In the genomic region with DNA sequence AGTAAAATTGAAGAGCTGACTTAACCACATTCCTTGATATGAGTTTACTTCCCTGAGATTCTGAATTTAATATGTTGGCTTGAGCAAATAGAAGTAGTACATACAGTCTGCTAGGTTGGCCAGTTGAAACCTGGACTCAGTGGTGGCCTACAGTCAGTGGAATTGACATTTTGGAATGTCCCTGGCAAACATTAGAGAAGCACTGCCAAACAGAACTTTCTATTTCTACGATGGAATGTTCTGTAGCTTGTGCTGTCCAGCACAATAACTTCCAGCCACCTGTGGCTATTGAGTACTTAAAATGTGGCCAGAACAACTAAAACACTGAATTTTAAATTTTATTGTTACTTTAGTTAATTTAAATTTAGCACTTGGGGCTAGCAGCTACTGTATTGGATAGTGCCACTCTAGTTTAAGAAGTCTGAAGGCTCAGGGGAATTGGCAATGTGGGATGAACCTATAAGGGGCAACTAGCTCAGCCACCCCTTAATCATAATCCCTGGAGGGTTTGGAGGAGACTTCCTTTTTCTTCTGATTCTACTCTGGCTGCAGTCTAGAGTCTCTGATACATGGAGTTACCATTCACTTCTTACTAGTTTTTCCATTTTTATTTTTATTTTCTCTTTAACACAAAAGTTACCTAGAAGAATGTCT, we compare ENCODE assay signal across 35 cellular contexts. TPM values are rescaled to one million over a fixed set of nuclear protein-coding genes. Genes with fewer than 3 reads are reported as not detected.
A peak's percentile ranks its signal among the peaks of the same experiment; 100 is the strongest.
DNase-seq lines count a peak whose midpoint lies in the region; ATAC-seq and TF ChIP-seq lines count a peak whose summit lies in the region.
"Had no signal": no experiment of that assay in that cellular context is flagged by ENCODE, and none has a peak within 500 bp of the region (broad histone marks: within the 10 kb centered on the region; RNA-seq: fewer than 3 reads in every experiment).

No MANE protein-coding gene starts in this region.

- H3K27me3 ChIP-seq in gastrocnemius medialis (no peaks in the 10 kb centered on the region), H7 (ENCODE audit: control insufficient read depth, insufficient read depth, low read length) (no peaks in the 10 kb centered on the region)

- H3K36me3 ChIP-seq in gastrocnemius medialis: no peaks in the 10 kb centered on the region
- H3K36me3 ChIP-seq in H7 (replicated peaks; ENCODE audit: control insufficient read depth, insufficient read depth, low read length): no peaks in the 10 kb centered on the region
- H3K36me3 ChIP-seq: uterus had no signal

- H3K4me1 ChIP-seq in gastrocnemius medialis: peaks cover 10 to 13% of the 10 kb centered on the region in 2 donors
- H3K4me1 ChIP-seq: uterus had no signal

- no peaks in the 10 kb centered on the region for H3K9me3 ChIP-seq in gastrocnemius medialis
- H3K9me3 ChIP-seq: SK-N-SH, uterus had no signal

- H3K4me3 ChIP-seq in cardiac fibroblast (replicated peaks in 1 of 2; ENCODE audit: low read depth in 2 of 2, low read length in 2 of 2) (no peak overlapping the region), gastrocnemius medialis (no peak overlapping the region), H7 (ENCODE audit: insufficient read depth, low read depth, low read length) (no peak overlapping the region)
- H3K4me3 ChIP-seq: GM23248, uterus had no signal

- peak overlapping the region in 2 of 4 donors; percentile 13 to 29 for H3K27ac ChIP-seq in gastrocnemius medialis
- H3K27ac ChIP-seq: GM23248, uterus had no signal

- no peak for TF ChIP-seq CTCF in cardiac fibroblast (IDR thresholded peaks at IDR 0.05; ENCODE audit: low read depth, low read length)
- no peak for TF ChIP-seq CTCF in gastrocnemius medialis (IDR thresholded peaks at IDR 0.05 in 4 of 5, conservative IDR thresholded peaks at IDR 0.05 in 1 of 5)

- intact Hi-C loops in left ventricle myocardium superior (cut with micrococcal nuclease) (no loop called here), gastrocnemius medialis (cut with DNase I; ENCODE audit: low total_unique reads) (no loop called here), posterior vena cava (cut with DNase I) (no loop called here)

- DNase-seq in NCI-H82 (lab: John Stamatoyannopoulos, UW): peak; percentile 17
- no peak for DNase-seq in NCI-H82 treated with DMSO at 0.1 percent for 48 hours (lab: John Stamatoyannopoulos, UW; ENCODE audit: unreplicated experiment)
- peak; percentile 3 to 22 for DNase-seq in cardiac fibroblast (ENCODE audit: low read depth in 2 of 2)
- DNase-seq in left ventricle myocardium superior: no peak
- DNase-seq in gastrocnemius medialis: peak in 1 of 2 donors; percentile 32
- no peak for DNase-seq in OCI-M1 (lab: John Stamatoyannopoulos, UW)
- DNase-seq in H7: no peak
- DNase-seq in posterior vena cava (ENCODE audit: low spot score): no peak
- DNase-seq: 8988T; activated CD4-positive, alpha-beta T cell treated with anti-CD3 and anti-CD28 coated beads, Interleukin-2, amount 50 U/mL, for 4 hours; activated CD8-positive, alpha-beta memory T cell treated with anti-CD3 and anti-CD28 coated beads, Interleukin-2, amount 10 ng/mL, durations not matched to agents 7 days and 5 days; activated naive CD8-positive, alpha-beta T cell treated with anti-CD3 and anti-CD28 coated beads, Interleukin-2, amount 50 U/mL, for 24 hours; activated T-cell treated with anti-CD3 and anti-CD28 coated beads, Interleukin-2, amount 50 U/mL, for 4 hours; DND-41; glutamatergic neuron; GM23248; IMR-90; kidney; NCI-H1092 treated with DMSO at 0.1 percent for 48 hours; NCI-H187 treated with DMSO at 0.1 percent for 48 hours; NCI-H2171 treated with DMSO at 0.1 percent for 48 hours; NCI-H510A; NK-92 treated with Interleukin-12 subunit alpha and Interleukin-12 subunit beta, amount 100 ng/mL, for 24 hours; PC-3; SK-N-SH; stimulated activated CD4-positive, alpha-beta T cell treated with anti-CD3 and anti-CD28 coated beads, Interleukin-1b, Interleukin-23, amount 100 ng/mL, for 48 hours; stimulated activated naive CD4-positive, alpha-beta T cell treated with Interleukin-2 at 50 U/mL for 16 hours; uterus had no signal

- in situ Hi-C loops in gastrocnemius medialis (cut with MboI; ENCODE audit: low sequenced_read_pairs in 4 of 4): loop anchor here in 1 of 4 donors (25.0 kb wide), 1 partner anchor 923 kb away; a partner anchor contains a TSS

- no peak for TF ChIP-seq POLR2A in gastrocnemius medialis (IDR thresholded peaks at IDR 0.05)

- peak; percentile 97 for ATAC-seq in left ventricle myocardium superior
- ATAC-seq in gastrocnemius medialis: peak; percentile 95 to 99
- ATAC-seq: activated CD4-positive, CD25-positive, alpha-beta regulatory T cell treated with anti-CD3 and anti-CD28 coated beads, Interleukin-2, amount 50 U/mL, for 24 hours; activated CD8-positive, alpha-beta memory T cell treated with anti-CD3 and anti-CD28 coated beads, Interleukin-2, amount 10 ng/mL, durations not matched to agents 7 days and 5 days; activated naive CD8-positive, alpha-beta T cell treated with anti-CD3 and anti-CD28 coated beads, Interleukin-2, amount 50 U/mL, for 24 hours; activated T-cell treated with anti-CD3 and anti-CD28 coated beads, Interleukin-2, amount 50 U/mL, for 4 hours; PC-3 had no signal

RNA-seq across cellular contexts. Expression of a gene that starts 10.3 kb away (rescaled TPM):
- total RNA-seq in left ventricle myocardium superior (not detected), gastrocnemius medialis (not detected), posterior vena cava (not detected)
- total RNA-seq in H7 (2014; rRNA removed; shearing (Covaris generic)): not detected in 2 replicates
- total RNA-seq: activated CD8-positive, alpha-beta memory T cell treated with anti-CD3 and anti-CD28 coated beads, Interleukin-2, amount 10 ng/mL, durations not matched to agents 7 days and 5 days; activated T-cell treated with anti-CD3 and anti-CD28 coated beads, Interleukin-2, amount 50 U/mL, for 4 hours; chondrocyte; GM23248; IMR-90; kidney; LHCN-M2; omental fat pad; PC-3; renal cortical epithelial cell; T-helper 1 cell treated with Interleukin-12 subunit alpha and Interleukin-12 subunit beta and Interleukin-4 antibody, amounts not matched to agents 30 ng/mL and 1 ng/mL, for 36 hours; temporal lobe; uterus had no signal

RNA-seq across cellular contexts. Expression of a gene that starts 19.2 kb away (rescaled TPM):
- 377 TPM for total RNA-seq in left ventricle myocardium superior
- total RNA-seq in gastrocnemius medialis: over 10,000 TPM in 2 of 4 donors, 1,000 to 10,000 TPM in 2; 4,746 to 22,010 (median 11,052) TPM
- 381 and 422 TPM in 2 replicates for total RNA-seq in H7 (2014; rRNA removed; shearing (Covaris generic))
- 100 to 1,000 TPM; 482 to 580 TPM for total RNA-seq in posterior vena cava

RNA-seq across cellular contexts. Expression of a gene that starts 39.2 kb away (rescaled TPM):
- total RNA-seq in left ventricle myocardium superior: not detected
- total RNA-seq in gastrocnemius medialis: not detected
- not detected in 2 replicates for total RNA-seq in H7 (2014; rRNA removed; shearing (Covaris generic))
- total RNA-seq in posterior vena cava: not detected
- total RNA-seq: activated CD8-positive, alpha-beta memory T cell treated with anti-CD3 and anti-CD28 coated beads, Interleukin-2, amount 10 ng/mL, durations not matched to agents 7 days and 5 days; activated T-cell treated with anti-CD3 and anti-CD28 coated beads, Interleukin-2, amount 50 U/mL, for 4 hours; chondrocyte; GM23248; IMR-90; kidney; LHCN-M2; PC-3; T-helper 1 cell treated with Interleukin-12 subunit alpha and Interleukin-12 subunit beta and Interleukin-4 antibody, amounts not matched to agents 30 ng/mL and 1 ng/mL, for 36 hours; temporal lobe; uterus had no signal

Comparison
In these comparisons a context has a peak if more than half of its experiments do, and no peak if none do; other contexts are left out.
1. DNase-seq: peak in NCI-H82 (single experiment) and cardiac fibroblast (2 of 2); none in NCI-H82 treated with DMSO at 0.1 percent for 48 hours (single experiment), left ventricle myocardium superior (single experiment), OCI-M1 (single experiment), H7 (single experiment) and posterior vena cava (single experiment).
2. RNA of a gene that starts 19.2 kb away (total RNA-seq): 4,746 to 22,010 TPM in gastrocnemius medialis; 482 to 580 TPM in posterior vena cava, 381 to 422 TPM in H7 and 377 TPM in left ventricle myocardium superior (single experiment); every median in the first group is over 4 times any median in the second.